Comparison of ENCODE assay signal across 9 cellular contexts in the genomic region with DNA sequence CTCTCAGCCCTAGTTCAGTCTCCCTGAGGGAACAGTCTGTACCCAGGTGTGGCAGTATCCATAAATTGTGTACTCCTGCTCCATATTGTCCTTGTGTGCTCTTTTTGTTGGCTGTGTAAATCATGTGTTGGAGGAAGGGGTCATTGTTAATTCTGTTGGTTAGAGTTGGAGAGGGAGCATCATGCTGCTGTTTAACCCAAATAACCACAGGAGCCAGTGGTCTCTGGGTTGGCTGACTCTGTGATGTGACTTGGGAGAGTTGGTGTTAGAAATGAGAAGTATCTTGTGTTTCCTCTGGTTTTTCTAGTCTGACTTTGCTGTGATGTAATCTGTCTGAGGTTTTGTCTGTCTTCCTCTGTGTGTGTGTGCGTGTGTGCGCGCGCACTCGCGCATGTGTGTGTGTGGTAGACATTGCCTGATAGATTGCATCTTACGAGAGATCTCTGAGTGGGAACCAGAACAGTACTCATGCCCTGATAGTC. TPM values are rescaled to one million over a fixed set of nuclear protein-coding genes. Genes with fewer than 3 reads are reported as not detected.
DNase-seq lines count a peak whose midpoint lies in the region; ATAC-seq, FAIRE-seq and TF ChIP-seq lines count a peak whose summit lies in the region.
"Had no signal": no experiment of that assay in that cellular context is flagged by ENCODE, and none has a peak within 500 bp of the region (broad histone marks: within the 10 kb centered on the region; RNA-seq: fewer than 3 reads in every experiment).

No MANE protein-coding gene starts in this region.

- peak; percentile 36; the same call in 1 of the 2 replicates for TF ChIP-seq POLR2A in GM12891 (IDR thresholded peaks at IDR 0.05; ENCODE audit: low read depth, low read length)

- no TSS peak for BruUV-seq in Panc1 (replicated peaks; lab: Mats Ljungman, UMichigan)

- peaks cover 4% of the 10 kb centered on the region for H3K36me3 ChIP-seq in Panc1 (ENCODE audit: control insufficient read depth, insufficient read depth, low read length)
- H3K36me3 ChIP-seq in left ventricle myocardium inferior, result peaks cover 60% of the 10 kb centered on the region

- H3K27me3 ChIP-seq in Panc1 (ENCODE audit: control insufficient read depth, insufficient read depth, low read length) (no peaks in the 10 kb centered on the region), left ventricle myocardium inferior (ENCODE audit: low read depth) (no peaks in the 10 kb centered on the region)

- H3K4me3 ChIP-seq in Panc1 (ENCODE audit: low read depth in 2 of 2, low read length in 2 of 2) (no peak overlapping the region), left ventricle myocardium inferior (peak overlapping the region; percentile 32)

- H3K27ac ChIP-seq in Panc1 (ENCODE audit: low read length) (peak overlapping the region; percentile 32; the same call in 1 of the 2 replicates), left ventricle myocardium inferior (replicated peaks) (peak overlapping the region; percentile 88)

- POLR2A ChIA-PET in Panc1 (lab: Charles Lee), result no interaction called here

- CTCF ChIA-PET in Panc1 (lab: Charles Lee), result no interaction called here

- ATAC-seq in HG02642 (IDR thresholded peaks at IDR 0.05; ENCODE audit: poor library complexity, unreplicated experiment), result peak; percentile 82
- ATAC-seq in Panc1, result no peak

- FAIRE-seq in GM12891 (lab: Jason Lieb, UNC), result peak; percentile 97

- peak; percentile 54 for DNase-seq in GM12891 (ENCODE audit: insufficient read length, low spot score)
- DNase-seq in Panc1 (ENCODE audit: low read depth, low spot score), result no peak
- peak; percentile 93 for DNase-seq in activated effector memory CD4-positive, alpha-beta T cell treated with anti-CD3 and anti-CD28 coated beads, Interleukin-2, amount 50 U/mL, for 16 hours
- peak; percentile 74 for DNase-seq in left ventricle myocardium inferior
- peak; percentile 76 to 82 for DNase-seq in stimulated activated CD4-positive, alpha-beta T cell treated with anti-CD3 and anti-CD28 coated beads, Interleukin-2, amount 100 ng/mL, for 24 hours
- no peak for DNase-seq in HuH-7 (ENCODE audit: low spot score)
- no peak for DNase-seq in kidney glomerular epithelial cell (lab: John Stamatoyannopoulos, UW)

- H3K9me3 ChIP-seq in Panc1 (ENCODE audit: control insufficient read depth, insufficient read depth, low read depth, low read length) (no peaks in the 10 kb centered on the region), left ventricle myocardium inferior (replicated peaks) (no peaks in the 10 kb centered on the region)

- intact Hi-C loops in Panc1 (cut with micrococcal nuclease; ENCODE audit: unreplicated experiment), result no loop called here
- intact Hi-C loops in left ventricle myocardium inferior (cut with micrococcal nuclease), result no loop called here

- TF ChIP-seq CTCF in Panc1 (IDR thresholded peaks at IDR 0.05) (no peak), left ventricle myocardium inferior (IDR thresholded peaks at IDR 0.05; ENCODE audit: borderline replicate concordance) (no peak)

- in situ Hi-C loops in Panc1 (cut with HindIII; ENCODE audit: low pct_unique_long_range_greater_than_20kb, low sequenced_read_pairs), result no loop called here

- peaks cover 44% of the 10 kb centered on the region for H3K4me1 ChIP-seq in Panc1 (ENCODE audit: control insufficient read depth, insufficient read depth, low read length)
- H3K4me1 ChIP-seq in left ventricle myocardium inferior, result peaks cover 88% of the 10 kb centered on the region

TF ChIP-seq in GM12891, 5 proteins besides CTCF, POLR2A, EP300 and RAD21:
- TF ChIP-seq TAF1 (IDR thresholded peaks at IDR 0.05; ENCODE audit: low read depth, low read length) (no peak), PAX5 (IDR thresholded peaks at IDR 0.05; ENCODE audit: insufficient read depth, low read length, severe bottlenecking) (no peak), POU2F2 (IDR thresholded peaks at IDR 0.05; ENCODE audit: low read depth, low read length) (no peak; the same call in 1 of the 2 replicates), SPI1 (IDR thresholded peaks at IDR 0.05; ENCODE audit: low read depth, low read length) (no peak), POLR2AphosphoS5 (IDR thresholded peaks at IDR 0.05; ENCODE audit: low read depth, low read length) (no peak)

RNA-seq across cellular contexts. Expression of gene CTNND1, which starts 30.5 kb away (rescaled TPM):
- polyA plus RNA-seq in GM12891 (2012; ENCODE audit: low read depth, missing spikeins), result 17.9 TPM
- total RNA-seq in Panc1 (2021; ENCODE audit: unreplicated experiment) (189 TPM), left ventricle myocardium inferior (58.9 TPM)
- 184 TPM for polyA plus RNA-seq in Panc1 (2012; ENCODE audit: insufficient read length)

RNA-seq across cellular contexts. Expression of gene BTBD18, which starts 40.5 kb away (rescaled TPM):
- 0.08 TPM for polyA plus RNA-seq in GM12891 (2012; ENCODE audit: low read depth, missing spikeins)
- total RNA-seq in Panc1 (2021; ENCODE audit: unreplicated experiment) (not detected), left ventricle myocardium inferior (not detected)
- not detected for polyA plus RNA-seq in Panc1 (2012; ENCODE audit: insufficient read length)
- total RNA-seq: temporal lobe had no signal

RNA-seq across cellular contexts. Expression of gene SELENOH, which starts 50.8 kb away (rescaled TPM):
- 246 TPM for polyA plus RNA-seq in GM12891 (2012; ENCODE audit: low read depth, missing spikeins)
- total RNA-seq in Panc1 (2021; ENCODE audit: unreplicated experiment) (112 TPM), left ventricle myocardium inferior (78.8 TPM)
- 115 TPM for polyA plus RNA-seq in Panc1 (2012; ENCODE audit: insufficient read length)

Comparison
In these comparisons a context has a peak if more than half of its experiments do, and no peak if none do; other contexts are left out.
1. DNase-seq: peak in GM12891 (single experiment), activated effector memory CD4-positive, alpha-beta T cell treated with anti-CD3 and anti-CD28 coated beads, Interleukin-2, amount 50 U/mL, for 16 hours (single experiment), left ventricle myocardium inferior (single experiment) and stimulated activated CD4-positive, alpha-beta T cell treated with anti-CD3 and anti-CD28 coated beads, Interleukin-2, amount 100 ng/mL, for 24 hours (2 of 2); none in Panc1 (single experiment), HuH-7 (single experiment) and kidney glomerular epithelial cell (single experiment).